In genomic region chr15:79003301-79003700, GRCh38 we compare ENCODE assay signal across 17 cellular contexts. TPM values are rescaled to one million over a fixed set of nuclear protein-coding genes. Genes with fewer than 3 reads are reported as not detected.
DNase-seq lines count a peak whose midpoint lies in the region; ATAC-seq and TF ChIP-seq lines count a peak whose summit lies in the region.
"Had no signal": no experiment of that assay in that cellular context is flagged by ENCODE, and none has a peak within 500 bp of the region (broad histone marks: within the 10 kb centered on the region; RNA-seq: fewer than 3 reads in every experiment).

No MANE protein-coding gene starts in this region.

- peak overlapping the region; percentile 97 for H2BK120ac ChIP-seq in mesenchymal stem cell (ENCODE audit: low read depth, low read length)

- no peaks in the 10 kb centered on the region for H4K20me1 ChIP-seq in HCT116 (ENCODE audit: insufficient read depth)

- DNase-seq in AG10803 (ENCODE audit: low read depth) (peak; percentile 42), HCT116 (ENCODE audit: low read depth, low spot score) (no peak), WTC11 (ENCODE audit: low spot score) (no peak), mesenchymal stem cell (peak; percentile 66), NCI-H2107 (lab: John Stamatoyannopoulos, UW) (no peak), GM19238 (ENCODE audit: insufficient read length, low spot score) (no peak), heart right ventricle (no peak), HPDE6-E6E7 (ENCODE audit: extremely low spot score) (no peak)
- DNase-seq: activated CD4-positive, alpha-beta T cell treated with anti-CD3 and anti-CD28 coated beads, Interleukin-2, amount 50 U/mL, for 48 hours; anterior cingulate cortex; NCI-H1694; NCI-H526; small intestine; T-helper 9 cell had no signal

- peak overlapping the region; percentile 95 to 98 for H2BK12ac ChIP-seq in mesenchymal stem cell (ENCODE audit: low read length in 2 of 2)

- ATAC-seq in HCT116: no peak
- no peak for ATAC-seq in WTC11
- no peak for ATAC-seq in heart right ventricle

- peaks cover 18% of the 10 kb centered on the region for H3K4me1 Mint-ChIP-seq in WTC11

- BruUV-seq in HCT116 (replicated peaks; lab: Mats Ljungman, UMichigan): no TSS peak

- peak overlapping the region; percentile 96 for H4K8ac ChIP-seq in mesenchymal stem cell (ENCODE audit: low read length)

- peak overlapping the region; percentile 79; the same call in 1 of the 2 replicates for H3K27ac ChIP-seq in HCT116 (ENCODE audit: low read depth, low read length)
- no peak overlapping the region for H3K27ac ChIP-seq in mesenchymal stem cell (ENCODE audit: low read length, poor library complexity, severe bottlenecking)
- H3K27ac ChIP-seq in heart right ventricle: no peak overlapping the region
- H3K27ac ChIP-seq: KMS-11 had no signal

- H3K4me3 ChIP-seq in AG10803 (ENCODE audit: low read length): no peak overlapping the region
- peak overlapping the region; percentile 13 to 47; a peak in 3 of 4 replicates for H3K4me3 ChIP-seq in HCT116 (replicated peaks in 1 of 2; ENCODE audit: low read depth in 1 of 2, low read length in 2 of 2)
- no peak overlapping the region for H3K4me3 ChIP-seq in mesenchymal stem cell (ENCODE audit: insufficient read depth in 1 of 2, low read depth in 1 of 2, low read length in 2 of 2)
- H3K4me3 ChIP-seq in heart right ventricle: no peak overlapping the region
- H3K4me3 ChIP-seq: lung had no signal

- no peaks in the 10 kb centered on the region for H3K27me3 Mint-ChIP-seq in WTC11 (ENCODE audit: low read depth)

- intact Hi-C loops in HCT116 (cut with micrococcal nuclease): loop anchor here (10.0 kb wide), 1 partner anchor 248 kb away; no protein-coding TSS in a partner anchor
- intact Hi-C loops in heart right ventricle (cut with DNase I): no loop called here

- H3K9me2 ChIP-seq in HCT116 (ENCODE audit: insufficient read depth): no peaks in the 10 kb centered on the region

- H3K9ac ChIP-seq in HCT116 (ENCODE audit: low read length): peak overlapping the region; percentile 49; the same call in 1 of the 2 replicates
- H3K9ac ChIP-seq in mesenchymal stem cell (ENCODE audit: low read length): no peak overlapping the region
- H3K9ac ChIP-seq: KMS-11 had no signal

- H2AK5ac ChIP-seq in mesenchymal stem cell (ENCODE audit: low read length, severe bottlenecking): peak overlapping the region; percentile 93

- no peaks in the 10 kb centered on the region for H3K79me2 ChIP-seq in HCT116 (ENCODE audit: insufficient read depth, low read length)

- no peaks in the 10 kb centered on the region for H3K36me3 Mint-ChIP-seq in WTC11

- no peak overlapping the region for H2AFZ ChIP-seq in HCT116 (ENCODE audit: low read depth, low read length, poor library complexity, severe bottlenecking)
- no peak overlapping the region for H2AFZ ChIP-seq in mesenchymal stem cell (ENCODE audit: low read depth, low read length)

- 42% methylated on average over 9 of the region's 9 CpGs for WGBS in mesenchymal stem cell
- 87 to 90% methylated on average over 9 of the region's 9 CpGs for WGBS in heart right ventricle, 2 donors

- no peak for TF ChIP-seq RAD21 in HCT116 (IDR thresholded peaks at IDR 0.05; ENCODE audit: low read depth)

- H3K79me1 ChIP-seq in mesenchymal stem cell (replicated peaks; ENCODE audit: low read length, poor library complexity, severe bottlenecking): no peaks in the 10 kb centered on the region

- no peaks in the 10 kb centered on the region for H3K9me3 Mint-ChIP-seq in WTC11
- H3K9me3 Mint-ChIP-seq: activated T-helper 1 cell treated with anti-CD3 and anti-CD28 coated beads, Interleukin-12 subunit alpha, Interleukin-12 subunit beta, Interleukin-2, Interleukin-4 antibody, amounts not matched to agents 30 ng/mL and 10 ng/mL and 1 ng/mL, durations not matched to agents 14 hours and 24 hours and 36 hours had no signal

- H3K9me3 ChIP-seq in HCT116 (ENCODE audit: control insufficient read depth in 1 of 2, insufficient read depth in 1 of 2, low read depth in 1 of 2, low read length in 2 of 2) (no peaks in the 10 kb centered on the region), mesenchymal stem cell (ENCODE audit: control insufficient read depth, low read length) (no peaks in the 10 kb centered on the region), heart right ventricle (no peaks in the 10 kb centered on the region)

- H3K4me3 Mint-ChIP-seq in WTC11: no peak overlapping the region
- H3K4me3 Mint-ChIP-seq: activated T-helper 1 cell treated with anti-CD3 and anti-CD28 coated beads, Interleukin-12 subunit alpha, Interleukin-12 subunit beta, Interleukin-2, Interleukin-4 antibody, amounts not matched to agents 30 ng/mL and 10 ng/mL and 1 ng/mL, durations not matched to agents 14 hours and 24 hours and 36 hours had no signal

- peak overlapping the region; percentile 4; the same call in 1 of the 2 replicates for H3K27ac Mint-ChIP-seq in WTC11

- peak overlapping the region; percentile 29 for H2BK15ac ChIP-seq in mesenchymal stem cell (ENCODE audit: low read depth, poor library complexity, severe bottlenecking)

- CTCF ChIA-PET in HCT116 (lab: Charles Lee) (interaction anchor here (1.6 to 2.0 kb wide), 2 partner anchors 181 kb away, joined by 6 read pairs; no protein-coding TSS in a partner anchor), WTC11 (lab: Charles Lee) (interaction anchor here (0.9 to 4.8 kb wide), 3 partner anchors 22 to 96 kb away, joined by 3 to 149 read pairs (median 69); no protein-coding TSS in a partner anchor)

- TF ChIP-seq POLR2A in HCT116 (IDR thresholded peaks at IDR 0.05; ENCODE audit: borderline replicate concordance, extremely low read depth, insufficient read depth, insufficient read length): no peak

- H3K23ac ChIP-seq in mesenchymal stem cell (ENCODE audit: low read length in 2 of 2): no peak overlapping the region

- H2BK5ac ChIP-seq in mesenchymal stem cell (ENCODE audit: low read depth, low read length, poor library complexity, severe bottlenecking): no peak overlapping the region

- H3K4me1 ChIP-seq in HCT116 (ENCODE audit: control insufficient read depth in 1 of 2, insufficient read depth in 2 of 2, low read length in 2 of 2) (peaks cover 30 to 38% of the 10 kb centered on the region in 2 experiments), mesenchymal stem cell (ENCODE audit: control insufficient read depth, insufficient read depth, low read depth, low read length) (peaks cover 21% of the 10 kb centered on the region), heart right ventricle (peaks cover 0 to 21% (median 0%) of the 10 kb centered on the region in 9 donors)

- H3K27me3 ChIP-seq in HCT116 (ENCODE audit: insufficient read depth, low read length): no peaks in the 10 kb centered on the region
- H3K27me3 ChIP-seq in mesenchymal stem cell (ENCODE audit: control insufficient read depth in 1 of 2, insufficient read depth in 1 of 2, low read length in 2 of 2): peaks cover 0 to 13% of the 10 kb centered on the region in 2 experiments
- H3K27me3 ChIP-seq in heart right ventricle: no peaks in the 10 kb centered on the region

- H3K4me2 ChIP-seq in HCT116 (ENCODE audit: low read length): peak overlapping the region; percentile 86
- H3K4me2 ChIP-seq in mesenchymal stem cell (ENCODE audit: low read length, poor library complexity, severe bottlenecking): no peak overlapping the region
- H3K4me2 ChIP-seq: KMS-11 had no signal

- TF ChIP-seq CTCF in AG10803 (conservative IDR thresholded peaks at IDR 0.05; ENCODE audit: low read length) (no peak), HCT116 (IDR thresholded peaks at IDR 0.05 in 2 of 3, conservative IDR thresholded peaks at IDR 0.05 in 1 of 3; ENCODE audit: borderline replicate concordance in 1 of 3, insufficient read depth in 1 of 3, low read depth in 2 of 3, low read length in 2 of 3) (no peak), WTC11 (IDR thresholded peaks at IDR 0.05) (no peak), heart right ventricle (IDR thresholded peaks at IDR 0.05) (no peak)

- RAD21 ChIA-PET in HCT116 (lab: Charles Lee; ENCODE audit: low non-redundant PET in 1 of 2, low total read pairs in 2 of 2, uncharacterized antibody in 2 of 2, unreplicated experiment in 2 of 2): no interaction called here

- H3K14ac ChIP-seq in mesenchymal stem cell (ENCODE audit: low read length in 2 of 2): peak overlapping the region in 1 of 2 experiments; percentile 95

- POLR2A ChIA-PET in HCT116 (lab: Charles Lee): no interaction called here
- POLR2A ChIA-PET in WTC11 (lab: Charles Lee): no interaction called here

- H3K4ac ChIP-seq in mesenchymal stem cell (ENCODE audit: low read depth in 1 of 2, low read length in 2 of 2): peak overlapping the region; percentile 86 to 98

- no peaks in the 10 kb centered on the region for H3K36me3 ChIP-seq in HCT116 (ENCODE audit: control insufficient read depth in 1 of 2, insufficient read depth in 2 of 2, low read length in 2 of 2)
- H3K36me3 ChIP-seq in mesenchymal stem cell (ENCODE audit: control insufficient read depth in 1 of 2, insufficient read depth in 2 of 2, low read depth in 1 of 2, low read length in 2 of 2): no peaks in the 10 kb centered on the region
- H3K36me3 ChIP-seq in heart right ventricle: no peaks in the 10 kb centered on the region

- H3K18ac ChIP-seq in mesenchymal stem cell (ENCODE audit: low read depth in 1 of 2, low read length in 2 of 2): peak overlapping the region; percentile 94 to 98

- peak overlapping the region; percentile 98 for H4K91ac ChIP-seq in mesenchymal stem cell (ENCODE audit: low read length)

TF ChIP-seq in HCT116, 20 proteins besides CTCF, POLR2A, EP300 and RAD21 (continues in another document):
- TF ChIP-seq ZNF274 (IDR thresholded peaks at IDR 0.05; ENCODE audit: low read depth, low read length): no peak
- TF ChIP-seq CBX3 (IDR thresholded peaks at IDR 0.05; ENCODE audit: low read depth): no peak
- TF ChIP-seq EZH2phosphoT487 (IDR thresholded peaks at IDR 0.05; ENCODE audit: borderline replicate concordance): no peak
- no peak for TF ChIP-seq TCF7L2 (IDR thresholded peaks at IDR 0.05; ENCODE audit: borderline replicate concordance, extremely low read depth, insufficient read depth, insufficient read length)
- no peak for TF ChIP-seq SP1 (IDR thresholded peaks at IDR 0.05; ENCODE audit: low read depth)

TF ChIP-seq in WTC11, 78 proteins besides CTCF, POLR2A, EP300 and RAD21 (continues in another document):
- no peak for TF ChIP-seq FOXJ3 (CRISPR knock-in tag; IDR thresholded peaks at IDR 0.05; ENCODE audit: borderline replicate concordance)
- no peak for TF ChIP-seq ZMAT4 (CRISPR knock-in tag; IDR thresholded peaks at IDR 0.05)
- TF ChIP-seq ATF1 (CRISPR knock-in tag; IDR thresholded peaks at IDR 0.05): no peak

RNA-seq across cellular contexts. Expression of gene CTSH, which starts 58.5 kb away (rescaled TPM):
- total RNA-seq in HCT116 (2021; ENCODE audit: unreplicated experiment) (37.5 TPM), WTC11 (2021) (20.4 to 31.8 TPM (median 31.1 TPM) in 3 replicates), heart right ventricle (100 to 1,000 TPM in 1 of 10 donors, 10 to 100 TPM in 9; 26.4 to 122 (median 62.5) TPM)
- polyA plus RNA-seq in HCT116 (2012): 31.2 and 50.0 TPM in 2 replicates
- 28.4 TPM for polyA plus RNA-seq in mesenchymal stem cell (2013, experiment 1 of 2)
- polyA plus RNA-seq in mesenchymal stem cell (2013, experiment 2 of 2): 29.4 TPM
- 10 to 100 TPM; 54.6 to 68.1 TPM for polyA plus RNA-seq in heart right ventricle

Comparison
In these comparisons a context has a peak if more than half of its experiments do, and no peak if none do; other contexts are left out.
1. DNase-seq: peak in AG10803 (single experiment) and mesenchymal stem cell (single experiment); none in HCT116 (single experiment), WTC11 (single experiment), NCI-H2107 (single experiment), GM19238 (single experiment), heart right ventricle (0 of 2) and HPDE6-E6E7 (single experiment).
2. H3K4me3 ChIP-seq: peak in HCT116 (2 of 2); none in AG10803 (single experiment), mesenchymal stem cell (0 of 2) and heart right ventricle (0 of 10).